ENCODE assay signal across 31 cellular contexts in genomic region chr17:82815790-82816305, GRCh38. TPM values are rescaled to one million over a fixed set of nuclear protein-coding genes. Genes with fewer than 3 reads are reported as not detected.
DNase-seq lines count a peak whose midpoint lies in the region; ATAC-seq, FAIRE-seq and TF ChIP-seq lines count a peak whose summit lies in the region.
"Had no signal": no experiment of that assay in that cellular context is flagged by ENCODE, and none has a peak within 500 bp of the region (broad histone marks: within the 10 kb centered on the region; RNA-seq: fewer than 3 reads in every experiment).

No MANE protein-coding gene starts in this region.

- peak overlapping the region in 4 of 7 donors; percentile 5 to 70 (median 38) for H3K27ac Mint-ChIP-seq in CD14-positive monocyte
- peak overlapping the region; percentile 36 for H3K27ac Mint-ChIP-seq in activated T-helper 17 cell treated with anti-CD3 and anti-CD28 coated beads, Interleukin-2, amount 50 U/mL, for 72 hours
- H3K27ac Mint-ChIP-seq: activated CD8-positive, alpha-beta memory T cell treated with anti-CD3 and anti-CD28 coated beads, Interleukin-2, amount 10 ng/mL, durations not matched to agents 7 days and 5 days had no signal

- 95% methylated on average over 13 of the region's 13 CpGs for whole genome bisulfite sequencing in A549 (ENCODE audit: missing lambda C conversion rate)
- WGBS in HepG2 (ENCODE audit: low lambda C conversion rate) = 96% methylated on average over 13 of the region's 13 CpGs

- H3K4me3 Mint-ChIP-seq in CD14-positive monocyte = no peak overlapping the region
- H3K4me3 Mint-ChIP-seq in activated T-helper 17 cell treated with anti-CD3 and anti-CD28 coated beads, Interleukin-2, amount 50 U/mL, for 72 hours = no peak overlapping the region
- H3K4me3 Mint-ChIP-seq: activated CD4-positive, alpha-beta T cell treated with anti-CD3 and anti-CD28 coated beads, Interleukin-2, amount 10 ng/mL, durations not matched to agents 24 days and 14 days; activated CD8-positive, alpha-beta memory T cell treated with anti-CD3 and anti-CD28 coated beads, Interleukin-2, amount 10 ng/mL, durations not matched to agents 7 days and 5 days; immature natural killer cell had no signal

- CTCF ChIA-PET in A549 (lab: Yijun Ruan, JAX) = interaction anchor here (0.9 to 1.6 kb wide), 3 partner anchors 11 to 42 kb away, joined by 3 to 6 read pairs (median 4); no protein-coding TSS in a partner anchor
- CTCF ChIA-PET in HepG2 (lab: Yijun Ruan, JAX; ENCODE audit: low intra/inter-chr PET ratio, low total read pairs) = no interaction called here

- no peak for DNase-seq in A549 (ENCODE audit: low read depth in 1 of 2, low spot score in 1 of 2)
- DNase-seq in CD14-positive monocyte (ENCODE audit: low spot score) = no peak
- DNase-seq in HepG2 (ENCODE audit: low spot score) = no peak
- DNase-seq in dedifferentiated amniotic fluid mesenchymal stem cell (ENCODE audit: extremely low spot score) = no peak
- DNase-seq: activated CD4-positive, alpha-beta T cell treated with anti-CD3 and anti-CD28 coated beads, Interleukin-2, amount 10 ng/mL, durations not matched to agents 24 days and 14 days; activated CD8-positive, alpha-beta memory T cell treated with anti-CD3 and anti-CD28 coated beads, Interleukin-2, amount 10 ng/mL, durations not matched to agents 7 days and 5 days; activated naive CD4-positive, alpha-beta T cell; activated T-cell treated with anti-CD3 and anti-CD28 coated beads, Interleukin-2, amount 50 U/mL, for 48 hours; amygdala; effector memory CD4-positive, alpha-beta T cell; foreskin keratinocyte; immature natural killer cell; left ventricle myocardium superior; naive B cell; NCI-H1092; NCI-H1694 treated with DMSO at 0.1 percent for 48 hours; NCI-H2171 treated with DMSO at 0.1 percent for 48 hours; NCI-H524; tibial artery had no signal

- TF ChIP-seq CTCF in A549 (IDR thresholded peaks at IDR 0.05) = no peak
- TF ChIP-seq CTCF in CD14-positive monocyte (IDR thresholded peaks at IDR 0.05) = no peak
- no peak for TF ChIP-seq CTCF in HepG2 (CRISPR knock-in tag; IDR thresholded peaks at IDR 0.05)

- BruUV-seq in HepG2 (replicated peaks; lab: Mats Ljungman, UMichigan) = TSS peak; percentile 40

- H3K27me3 Mint-ChIP-seq in CD14-positive monocyte (ENCODE audit: low read depth in 3 of 3) = no peaks in the 10 kb centered on the region
- H3K27me3 Mint-ChIP-seq in activated T-helper 17 cell treated with anti-CD3 and anti-CD28 coated beads, Interleukin-2, amount 50 U/mL, for 72 hours = no peaks in the 10 kb centered on the region
- H3K27me3 Mint-ChIP-seq: activated CD4-positive, alpha-beta T cell treated with anti-CD3 and anti-CD28 coated beads, Interleukin-2, amount 10 ng/mL, durations not matched to agents 24 days and 14 days; activated CD8-positive, alpha-beta memory T cell treated with anti-CD3 and anti-CD28 coated beads, Interleukin-2, amount 10 ng/mL, durations not matched to agents 7 days and 5 days; naive B cell had no signal

- no peak for FAIRE-seq in A549 (lab: Jason Lieb, UNC)
- FAIRE-seq in HepG2 (lab: Jason Lieb, UNC) = no peak
- FAIRE-seq: bronchial epithelial cell, colon, D721Med had no signal

- H3K36me3 Mint-ChIP-seq in CD14-positive monocyte = peaks cover 48 to 80% of the 10 kb centered on the region in 2 donors
- peaks cover 72% of the 10 kb centered on the region for H3K36me3 Mint-ChIP-seq in activated T-helper 17 cell treated with anti-CD3 and anti-CD28 coated beads, Interleukin-2, amount 50 U/mL, for 72 hours (ENCODE audit: low read depth)

- no peak overlapping the region for H3K4me2 ChIP-seq in A549
- no peak overlapping the region for H3K4me2 ChIP-seq in HepG2 (ENCODE audit: low read depth, low read length)

- no peaks in the 10 kb centered on the region for H4K20me1 ChIP-seq in HepG2 (ENCODE audit: insufficient read depth, low read length)

- no peak for TF ChIP-seq POLR2A in A549 (IDR thresholded peaks at IDR 0.05; ENCODE audit: low read length)
- TF ChIP-seq POLR2A in HepG2 (IDR thresholded peaks at IDR 0.05; ENCODE audit: insufficient read depth in 1 of 2, low read depth in 2 of 2, low read length in 2 of 2) = no peak

- H3K9me3 ChIP-seq in A549 (peaks cover 15% of the 10 kb centered on the region), HepG2 (ENCODE audit: low read length) (no peaks in the 10 kb centered on the region)

- intact Hi-C loops in CD14-positive monocyte (cut with micrococcal nuclease) = no loop called here
- intact Hi-C loops in HepG2 (cut with micrococcal nuclease; ENCODE audit: unreplicated experiment) = no loop called here

- no peak for TF ChIP-seq RAD21 in A549 (conservative IDR thresholded peaks at IDR 0.05 in 1 of 2, IDR thresholded peaks at IDR 0.05 in 1 of 2)
- no peak for TF ChIP-seq RAD21 in HepG2 (CRISPR knock-in tag; IDR thresholded peaks at IDR 0.05)

- H3K4me3 ChIP-seq in A549 (no peak overlapping the region), HepG2 (replicated peaks in 1 of 3; ENCODE audit: insufficient read depth in 1 of 3, low read depth in 2 of 3, low read length in 3 of 3) (no peak overlapping the region)
- H3K4me3 ChIP-seq: tibial artery had no signal

- in situ Hi-C loops in HepG2 (cut with HindIII; ENCODE audit: extremely low pct_ligation_motif_present, low pct_unique_long_range_greater_than_20kb) = no loop called here

- no peaks in the 10 kb centered on the region for H3K4me1 ChIP-seq in A549
- peaks cover 2% of the 10 kb centered on the region for H3K4me1 ChIP-seq in HepG2 (ENCODE audit: insufficient read depth, low read length)
- H3K4me1 ChIP-seq: foreskin keratinocyte, tibial artery had no signal

- peaks cover 11% of the 10 kb centered on the region for H3K4me1 Mint-ChIP-seq in CD14-positive monocyte
- peaks cover 6% of the 10 kb centered on the region for H3K4me1 Mint-ChIP-seq in activated T-helper 17 cell treated with anti-CD3 and anti-CD28 coated beads, Interleukin-2, amount 50 U/mL, for 72 hours

- no peaks in the 10 kb centered on the region for H3K79me2 ChIP-seq in HepG2 (ENCODE audit: insufficient read depth, low read length)

- H3K27ac ChIP-seq in A549 (no peak overlapping the region), HepG2 (ENCODE audit: extremely low read length, insufficient read depth, low read length) (no peak overlapping the region)
- H3K27ac ChIP-seq: foreskin keratinocyte, HL-60, tibial artery, VCaP had no signal

- POLR2A ChIA-PET in A549 (lab: Yijun Ruan, JAX) = no interaction called here
- POLR2A ChIA-PET in HepG2 (lab: Yijun Ruan, JAX) = no interaction called here

- H2AFZ ChIP-seq in HepG2 (ENCODE audit: low read length) = no peak overlapping the region

- H3K27me3 ChIP-seq in HepG2 (ENCODE audit: control insufficient read depth in 1 of 2, insufficient read depth in 2 of 2, low read length in 2 of 2) = no peaks in the 10 kb centered on the region
- H3K27me3 ChIP-seq: foreskin keratinocyte, tibial artery had no signal

- no peak overlapping the region for H3K9ac ChIP-seq in HepG2 (ENCODE audit: insufficient read depth, low read depth, low read length)

- ATAC-seq in A549 = no peak
- no peak for ATAC-seq in activated T-helper 17 cell treated with anti-CD3 and anti-CD28 coated beads, Interleukin-2, amount 50 U/mL, for 72 hours (replicated peaks)
- no peak for ATAC-seq in HepG2
- ATAC-seq in GM18502 (IDR thresholded peaks at IDR 0.05; ENCODE audit: poor library complexity, unreplicated experiment) = no peak
- no peak for ATAC-seq in HG02642 (IDR thresholded peaks at IDR 0.05; ENCODE audit: poor library complexity, unreplicated experiment)
- ATAC-seq: activated CD8-positive, alpha-beta memory T cell treated with anti-CD3 and anti-CD28 coated beads, Interleukin-2, amount 10 ng/mL, durations not matched to agents 7 days and 5 days; foreskin keratinocyte; left ventricle myocardium superior; Right ventricle myocardium inferior had no signal

- H3K9me3 Mint-ChIP-seq in CD14-positive monocyte = peaks cover 10 to 29% (median 16%) of the 10 kb centered on the region in 7 donors
- H3K9me3 Mint-ChIP-seq in activated T-helper 17 cell treated with anti-CD3 and anti-CD28 coated beads, Interleukin-2, amount 50 U/mL, for 72 hours = peaks cover 5% of the 10 kb centered on the region

- TF ChIP-seq EP300 in A549 (IDR thresholded peaks at IDR 0.05) (no peak), HepG2 (IDR thresholded peaks at IDR 0.05; ENCODE audit: low read depth in 2 of 2, low read length in 2 of 2) (no peak), HepG2 (CRISPR knock-in tag; IDR thresholded peaks at IDR 0.05; ENCODE audit: borderline replicate concordance) (no peak)

- peaks cover 11 to 41% of the 10 kb centered on the region in 2 experiments for H3K36me3 ChIP-seq in HepG2 (replicated peaks in 1 of 2; ENCODE audit: control insufficient read depth in 1 of 2, insufficient read depth in 2 of 2, low read length in 2 of 2)

RNA-seq across cellular contexts. Expression of gene ZNF750, which starts 24.0 kb away (rescaled TPM):
- not detected in 2 replicates for polyA plus RNA-seq in A549 (2011; rRNA removed)
- polyA plus RNA-seq in A549 (2012; cell fraction: cytosol; rRNA removed) = not detected in 2 replicates
- not detected in 2 replicates for polyA plus RNA-seq in A549 (2012; cell fraction: nucleus; rRNA removed)
- polyA plus RNA-seq in A549 (2017; fragmentation: RNase III; extraction: RNeasy Plus Mini Kit Qiagen cat#74134 plus additional on column Dnase treatment) = not detected in 3 replicates
- not detected in 2 replicates for polyA minus RNA-seq in A549 (2011; rRNA and poly(A)+ RNA removed)
- not detected for polyA plus RNA-seq in CD14-positive monocyte
- total RNA-seq in activated T-helper 17 cell treated with anti-CD3 and anti-CD28 coated beads, Interleukin-2, amount 50 U/mL, for 72 hours = not detected
- total RNA-seq in HepG2 (2016; rRNA removed; fragmentation: Illumina TruSeq; extraction: Trizol) = not detected in 2 replicates
- total RNA-seq in HepG2 (2016; cell fraction: cytosol; rRNA removed; fragmentation: Illumina TruSeq; extraction: Trizol; ENCODE audit: low read depth) = not detected in 2 replicates
- total RNA-seq in HepG2 (2016; cell fraction: insoluble cytoplasmic fraction; rRNA removed; fragmentation: Illumina TruSeq; extraction: Trizol) = not detected in 2 replicates
- total RNA-seq in HepG2 (2016; cell fraction: membrane; rRNA removed; fragmentation: Illumina TruSeq; extraction: Trizol) = not detected in 2 replicates
- not detected in 2 replicates for total RNA-seq in HepG2 (2016; cell fraction: nucleus; rRNA removed; fragmentation: Illumina TruSeq; extraction: Trizol)
- polyA plus RNA-seq in HepG2 (2011; rRNA removed) = not detected in 2 replicates
- not detected in 2 replicates for polyA plus RNA-seq in HepG2 (2011; cell fraction: cytosol; rRNA removed)
- not detected in 2 replicates for polyA plus RNA-seq in HepG2 (2011; cell fraction: nucleus; rRNA removed)
- polyA plus RNA-seq in HepG2 (2012) = 0.03 and 0.05 TPM in 2 replicates
- polyA plus RNA-seq in HepG2 (2016; cell fraction: cytosol; fragmentation: Illumina TruSeq; extraction: Trizol; ENCODE audit: low read depth) = not detected in 2 replicates
- polyA plus RNA-seq in HepG2 (2016; cell fraction: insoluble cytoplasmic fraction; fragmentation: Illumina TruSeq; extraction: Trizol; ENCODE audit: low read depth) = not detected in 2 replicates
- not detected in 2 replicates for polyA plus RNA-seq in HepG2 (2016; cell fraction: membrane; fragmentation: Illumina TruSeq; extraction: Trizol; ENCODE audit: low read depth)
- not detected in 2 replicates for polyA plus RNA-seq in HepG2 (2016; cell fraction: nucleus; fragmentation: Illumina TruSeq; extraction: Trizol; ENCODE audit: insufficient read depth, low read depth)
- not detected in 2 replicates for polyA minus RNA-seq in HepG2 (2011; rRNA and poly(A)+ RNA removed; ENCODE audit: low replicate concordance)
- polyA minus RNA-seq in HepG2 (2011; cell fraction: cytosol; rRNA and poly(A)+ RNA removed) = not detected in 2 replicates
- polyA minus RNA-seq in HepG2 (2011; cell fraction: nucleus; rRNA and poly(A)+ RNA removed) = not detected in 2 replicates
- total RNA-seq: activated CD4-positive, alpha-beta T cell treated with anti-CD3 and anti-CD28 coated beads, Interleukin-2, amount 10 ng/mL, durations not matched to agents 24 days and 14 days; activated CD8-positive, alpha-beta memory T cell treated with anti-CD3 and anti-CD28 coated beads, Interleukin-2, amount 10 ng/mL, durations not matched to agents 7 days and 5 days; Daoy; omental fat pad; Right ventricle myocardium inferior; skeletal muscle tissue had no signal

Comparison
In these comparisons a context has a peak if more than half of its experiments do, and no peak if none do; other contexts are left out.
1. Of the 38 proteins assayed by ChIP-seq in both HepG2 and A549: peak only in HepG2: none; only in A549: none; in both: CEBPB; in neither: 37.